In the genomic region with DNA sequence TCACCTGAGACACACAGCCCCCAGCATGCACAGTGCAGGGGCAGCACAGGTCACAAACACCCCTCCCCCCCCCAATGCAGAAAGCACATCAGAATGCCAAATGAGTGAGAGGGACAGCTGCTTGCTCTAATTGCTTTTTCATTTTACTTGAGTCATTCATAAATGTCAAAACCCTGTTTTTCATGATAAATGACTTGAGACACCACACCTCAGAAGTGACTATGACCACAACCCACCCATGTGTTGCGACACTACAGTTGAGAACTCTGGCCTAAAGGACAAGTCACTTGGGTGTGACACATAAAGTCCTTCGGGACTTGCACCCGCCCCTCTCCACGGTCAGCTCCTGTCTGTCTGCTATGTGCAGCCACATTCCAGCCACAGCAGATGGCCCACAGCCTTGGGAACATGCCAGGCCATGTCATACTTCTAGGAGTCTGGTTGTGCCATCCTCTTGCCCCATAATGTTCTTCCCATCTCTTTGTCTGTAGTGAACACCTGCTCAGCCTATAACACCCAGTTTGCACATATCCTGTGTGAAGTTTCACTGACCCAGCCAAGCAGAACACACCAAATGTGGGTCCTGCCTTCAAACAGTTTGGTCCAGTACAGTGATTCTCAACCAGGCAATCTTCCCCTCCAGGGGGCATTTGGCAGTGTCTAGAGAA, we compare ENCODE assay signal across 1 cellular context.
TF ChIP-seq lines count a peak whose summit lies in the region.

No MANE protein-coding gene starts in this region.

TF ChIP-seq in K562, 482 proteins besides CTCF, POLR2A, EP300 and RAD21 (continued from another document and continues in another):
- no peak for TF ChIP-seq FOXA3 (CRISPR knock-in tag; conservative IDR thresholded peaks at IDR 0.05 in 1 of 2, IDR thresholded peaks at IDR 0.05 in 1 of 2)
- TF ChIP-seq, protein P1, sequence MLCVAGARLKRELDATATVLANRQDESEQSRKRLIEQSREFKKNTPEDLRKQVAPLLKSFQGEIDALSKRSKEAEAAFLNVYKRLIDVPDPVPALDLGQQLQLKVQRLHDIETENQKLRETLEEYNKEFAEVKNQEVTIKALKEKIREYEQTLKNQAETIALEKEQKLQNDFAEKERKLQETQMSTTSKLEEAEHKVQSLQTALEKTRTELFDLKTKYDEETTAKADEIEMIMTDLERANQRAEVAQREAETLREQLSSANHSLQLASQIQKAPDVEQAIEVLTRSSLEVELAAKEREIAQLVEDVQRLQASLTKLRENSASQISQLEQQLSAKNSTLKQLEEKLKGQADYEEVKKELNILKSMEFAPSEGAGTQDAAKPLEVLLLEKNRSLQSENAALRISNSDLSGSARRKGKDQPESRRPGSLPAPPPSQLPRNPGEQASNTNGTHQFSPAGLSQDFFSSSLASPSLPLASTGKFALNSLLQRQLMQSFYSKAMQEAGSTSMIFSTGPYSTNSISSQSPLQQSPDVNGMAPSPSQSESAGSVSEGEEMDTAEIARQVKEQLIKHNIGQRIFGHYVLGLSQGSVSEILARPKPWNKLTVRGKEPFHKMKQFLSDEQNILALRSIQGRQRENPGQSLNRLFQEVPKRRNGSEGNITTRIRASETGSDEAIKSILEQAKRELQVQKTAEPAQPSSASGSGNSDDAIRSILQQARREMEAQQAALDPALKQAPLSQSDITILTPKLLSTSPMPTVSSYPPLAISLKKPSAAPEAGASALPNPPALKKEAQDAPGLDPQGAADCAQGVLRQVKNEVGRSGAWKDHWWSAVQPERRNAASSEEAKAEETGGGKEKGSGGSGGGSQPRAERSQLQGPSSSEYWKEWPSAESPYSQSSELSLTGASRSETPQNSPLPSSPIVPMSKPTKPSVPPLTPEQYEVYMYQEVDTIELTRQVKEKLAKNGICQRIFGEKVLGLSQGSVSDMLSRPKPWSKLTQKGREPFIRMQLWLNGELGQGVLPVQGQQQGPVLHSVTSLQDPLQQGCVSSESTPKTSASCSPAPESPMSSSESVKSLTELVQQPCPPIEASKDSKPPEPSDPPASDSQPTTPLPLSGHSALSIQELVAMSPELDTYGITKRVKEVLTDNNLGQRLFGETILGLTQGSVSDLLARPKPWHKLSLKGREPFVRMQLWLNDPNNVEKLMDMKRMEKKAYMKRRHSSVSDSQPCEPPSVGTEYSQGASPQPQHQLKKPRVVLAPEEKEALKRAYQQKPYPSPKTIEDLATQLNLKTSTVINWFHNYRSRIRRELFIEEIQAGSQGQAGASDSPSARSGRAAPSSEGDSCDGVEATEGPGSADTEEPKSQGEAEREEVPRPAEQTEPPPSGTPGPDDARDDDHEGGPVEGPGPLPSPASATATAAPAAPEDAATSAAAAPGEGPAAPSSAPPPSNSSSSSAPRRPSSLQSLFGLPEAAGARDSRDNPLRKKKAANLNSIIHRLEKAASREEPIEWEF (CRISPR knock-in tag; IDR thresholded peaks at IDR 0.05): no peak
- TF ChIP-seq ZNF133 (CRISPR knock-in tag; IDR thresholded peaks at IDR 0.05): no peak
- TF ChIP-seq CREB1 (IDR thresholded peaks at IDR 0.05): peak; percentile 74
- TF ChIP-seq CREB1 (CRISPR knock-in tag; IDR thresholded peaks at IDR 0.05): peak; percentile 60
- no peak for TF ChIP-seq PYGO2 (tag; IDR thresholded peaks at IDR 0.05)
- TF ChIP-seq, protein P2, sequence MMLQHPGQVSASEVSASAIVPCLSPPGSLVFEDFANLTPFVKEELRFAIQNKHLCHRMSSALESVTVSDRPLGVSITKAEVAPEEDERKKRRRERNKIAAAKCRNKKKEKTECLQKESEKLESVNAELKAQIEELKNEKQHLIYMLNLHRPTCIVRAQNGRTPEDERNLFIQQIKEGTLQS (IDR thresholded peaks at IDR 0.05): peak; percentile 96
- TF ChIP-seq, protein P2 (CRISPR knock-in tag; conservative IDR thresholded peaks at IDR 0.05): no peak
- TF ChIP-seq, protein P3, sequence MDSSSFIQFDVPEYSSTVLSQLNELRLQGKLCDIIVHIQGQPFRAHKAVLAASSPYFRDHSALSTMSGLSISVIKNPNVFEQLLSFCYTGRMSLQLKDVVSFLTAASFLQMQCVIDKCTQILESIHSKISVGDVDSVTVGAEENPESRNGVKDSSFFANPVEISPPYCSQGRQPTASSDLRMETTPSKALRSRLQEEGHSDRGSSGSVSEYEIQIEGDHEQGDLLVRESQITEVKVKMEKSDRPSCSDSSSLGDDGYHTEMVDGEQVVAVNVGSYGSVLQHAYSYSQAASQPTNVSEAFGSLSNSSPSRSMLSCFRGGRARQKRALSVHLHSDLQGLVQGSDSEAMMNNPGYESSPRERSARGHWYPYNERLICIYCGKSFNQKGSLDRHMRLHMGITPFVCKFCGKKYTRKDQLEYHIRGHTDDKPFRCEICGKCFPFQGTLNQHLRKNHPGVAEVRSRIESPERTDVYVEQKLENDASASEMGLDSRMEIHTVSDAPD (CRISPR knock-in tag; IDR thresholded peaks at IDR 0.05): no peak
- no peak for TF ChIP-seq ZNF57 (CRISPR knock-in tag; IDR thresholded peaks at IDR 0.05)
- TF ChIP-seq ZNF696 (CRISPR knock-in tag; conservative IDR thresholded peaks at IDR 0.05): no peak
- TF ChIP-seq, protein P4, sequence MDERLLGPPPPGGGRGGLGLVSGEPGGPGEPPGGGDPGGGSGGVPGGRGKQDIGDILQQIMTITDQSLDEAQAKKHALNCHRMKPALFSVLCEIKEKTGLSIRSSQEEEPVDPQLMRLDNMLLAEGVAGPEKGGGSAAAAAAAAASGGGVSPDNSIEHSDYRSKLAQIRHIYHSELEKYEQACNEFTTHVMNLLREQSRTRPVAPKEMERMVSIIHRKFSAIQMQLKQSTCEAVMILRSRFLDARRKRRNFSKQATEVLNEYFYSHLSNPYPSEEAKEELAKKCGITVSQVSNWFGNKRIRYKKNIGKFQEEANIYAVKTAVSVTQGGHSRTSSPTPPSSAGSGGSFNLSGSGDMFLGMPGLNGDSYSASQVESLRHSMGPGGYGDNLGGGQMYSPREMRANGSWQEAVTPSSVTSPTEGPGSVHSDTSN (CRISPR knock-in tag; IDR thresholded peaks at IDR 0.05; ENCODE audit: low read depth): peak; percentile 82
- TF ChIP-seq, protein P4 (tag; conservative IDR thresholded peaks at IDR 0.05; ENCODE audit: low read depth): peak; percentile 100
- no peak for TF ChIP-seq SNIP1 (IDR thresholded peaks at IDR 0.05; ENCODE audit: low read depth)
- TF ChIP-seq, protein P5, sequence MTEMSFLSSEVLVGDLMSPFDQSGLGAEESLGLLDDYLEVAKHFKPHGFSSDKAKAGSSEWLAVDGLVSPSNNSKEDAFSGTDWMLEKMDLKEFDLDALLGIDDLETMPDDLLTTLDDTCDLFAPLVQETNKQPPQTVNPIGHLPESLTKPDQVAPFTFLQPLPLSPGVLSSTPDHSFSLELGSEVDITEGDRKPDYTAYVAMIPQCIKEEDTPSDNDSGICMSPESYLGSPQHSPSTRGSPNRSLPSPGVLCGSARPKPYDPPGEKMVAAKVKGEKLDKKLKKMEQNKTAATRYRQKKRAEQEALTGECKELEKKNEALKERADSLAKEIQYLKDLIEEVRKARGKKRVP (CRISPR knock-in tag; IDR thresholded peaks at IDR 0.05): no peak
- no peak for TF ChIP-seq ZNF324 (CRISPR knock-in tag; IDR thresholded peaks at IDR 0.05)
- TF ChIP-seq, protein P6, sequence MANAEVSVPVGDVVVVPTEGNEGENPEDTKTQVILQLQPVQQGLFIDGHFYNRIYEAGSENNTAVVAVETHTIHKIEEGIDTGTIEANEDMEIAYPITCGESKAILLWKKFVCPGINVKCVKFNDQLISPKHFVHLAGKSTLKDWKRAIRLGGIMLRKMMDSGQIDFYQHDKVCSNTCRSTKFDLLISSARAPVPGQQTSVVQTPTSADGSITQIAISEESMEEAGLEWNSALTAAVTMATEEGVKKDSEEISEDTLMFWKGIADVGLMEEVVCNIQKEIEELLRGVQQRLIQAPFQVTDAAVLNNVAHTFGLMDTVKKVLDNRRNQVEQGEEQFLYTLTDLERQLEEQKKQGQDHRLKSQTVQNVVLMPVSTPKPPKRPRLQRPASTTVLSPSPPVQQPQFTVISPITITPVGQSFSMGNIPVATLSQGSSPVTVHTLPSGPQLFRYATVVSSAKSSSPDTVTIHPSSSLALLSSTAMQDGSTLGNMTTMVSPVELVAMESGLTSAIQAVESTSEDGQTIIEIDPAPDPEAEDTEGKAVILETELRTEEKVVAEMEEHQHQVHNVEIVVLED (CRISPR knock-in tag; IDR thresholded peaks at IDR 0.05): no peak
- TF ChIP-seq, protein P7, sequence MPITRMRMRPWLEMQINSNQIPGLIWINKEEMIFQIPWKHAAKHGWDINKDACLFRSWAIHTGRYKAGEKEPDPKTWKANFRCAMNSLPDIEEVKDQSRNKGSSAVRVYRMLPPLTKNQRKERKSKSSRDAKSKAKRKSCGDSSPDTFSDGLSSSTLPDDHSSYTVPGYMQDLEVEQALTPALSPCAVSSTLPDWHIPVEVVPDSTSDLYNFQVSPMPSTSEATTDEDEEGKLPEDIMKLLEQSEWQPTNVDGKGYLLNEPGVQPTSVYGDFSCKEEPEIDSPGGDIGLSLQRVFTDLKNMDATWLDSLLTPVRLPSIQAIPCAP (CRISPR knock-in tag; IDR thresholded peaks at IDR 0.05; ENCODE audit: borderline replicate concordance): no peak
- peak; percentile 100 for TF ChIP-seq CEBPB (tag; IDR thresholded peaks at IDR 0.05)
- TF ChIP-seq ZNF780A (CRISPR knock-in tag; IDR thresholded peaks at IDR 0.05): no peak
- no peak for TF ChIP-seq NCOA6 (IDR thresholded peaks at IDR 0.05)
- peak; percentile 41 for TF ChIP-seq RBBP5 (IDR thresholded peaks at IDR 0.05; ENCODE audit: borderline replicate concordance, insufficient read depth, low read length, poor library complexity, severe bottlenecking)
- peak; percentile 54 for TF ChIP-seq NFIC (IDR thresholded peaks at IDR 0.05)
- no peak for TF ChIP-seq SMARCB1 (IDR thresholded peaks at IDR 0.05; ENCODE audit: insufficient read length, low read depth)
- no peak for TF ChIP-seq TAF7 (tag; IDR thresholded peaks at IDR 0.05)
- peak; percentile 92 for TF ChIP-seq JUND (IDR thresholded peaks at IDR 0.05; ENCODE audit: borderline replicate concordance, low read depth, low read length)
- peak; percentile 90 for TF ChIP-seq JUND (tag; IDR thresholded peaks at IDR 0.05; ENCODE audit: borderline replicate concordance, low read depth, low read length)
- TF ChIP-seq SUPT5H (IDR thresholded peaks at IDR 0.05): no peak
- TF ChIP-seq, protein P8, sequence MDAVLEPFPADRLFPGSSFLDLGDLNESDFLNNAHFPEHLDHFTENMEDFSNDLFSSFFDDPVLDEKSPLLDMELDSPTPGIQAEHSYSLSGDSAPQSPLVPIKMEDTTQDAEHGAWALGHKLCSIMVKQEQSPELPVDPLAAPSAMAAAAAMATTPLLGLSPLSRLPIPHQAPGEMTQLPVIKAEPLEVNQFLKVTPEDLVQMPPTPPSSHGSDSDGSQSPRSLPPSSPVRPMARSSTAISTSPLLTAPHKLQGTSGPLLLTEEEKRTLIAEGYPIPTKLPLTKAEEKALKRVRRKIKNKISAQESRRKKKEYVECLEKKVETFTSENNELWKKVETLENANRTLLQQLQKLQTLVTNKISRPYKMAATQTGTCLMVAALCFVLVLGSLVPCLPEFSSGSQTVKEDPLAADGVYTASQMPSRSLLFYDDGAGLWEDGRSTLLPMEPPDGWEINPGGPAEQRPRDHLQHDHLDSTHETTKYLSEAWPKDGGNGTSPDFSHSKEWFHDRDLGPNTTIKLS (IDR thresholded peaks at IDR 0.05; ENCODE audit: borderline replicate concordance, low read depth): no peak; the same call in 1 of the 2 replicates
- TF ChIP-seq HDAC1 (IDR thresholded peaks at IDR 0.05): peak in 1 of 2 experiments; percentile 75; a peak in 2 of 4 replicates
- no peak for TF ChIP-seq ZNF586 (CRISPR knock-in tag; conservative IDR thresholded peaks at IDR 0.05)
- TF ChIP-seq, protein P9, sequence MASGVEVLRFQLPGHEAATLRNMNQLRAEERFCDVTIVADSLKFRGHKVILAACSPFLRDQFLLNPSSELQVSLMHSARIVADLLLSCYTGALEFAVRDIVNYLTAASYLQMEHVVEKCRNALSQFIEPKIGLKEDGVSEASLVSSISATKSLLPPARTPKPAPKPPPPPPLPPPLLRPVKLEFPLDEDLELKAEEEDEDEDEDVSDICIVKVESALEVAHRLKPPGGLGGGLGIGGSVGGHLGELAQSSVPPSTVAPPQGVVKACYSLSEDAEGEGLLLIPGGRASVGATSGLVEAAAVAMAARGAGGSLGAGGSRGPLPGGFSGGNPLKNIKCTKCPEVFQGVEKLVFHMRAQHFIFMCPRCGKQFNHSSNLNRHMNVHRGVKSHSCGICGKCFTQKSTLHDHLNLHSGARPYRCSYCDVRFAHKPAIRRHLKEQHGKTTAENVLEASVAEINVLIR (CRISPR knock-in tag; IDR thresholded peaks at IDR 0.05): no peak
- no peak for TF ChIP-seq ZNF589 (CRISPR knock-in tag; IDR thresholded peaks at IDR 0.05; ENCODE audit: low read depth)
- no peak for TF ChIP-seq ZNF830 (CRISPR knock-in tag; IDR thresholded peaks at IDR 0.05)
- no peak for TF ChIP-seq TARDBP (IDR thresholded peaks at IDR 0.05)
- TF ChIP-seq RB1 (IDR thresholded peaks at IDR 0.05; ENCODE audit: low read depth): no peak
- TF ChIP-seq MXI1 (IDR thresholded peaks at IDR 0.05; ENCODE audit: low read depth, low read length): peak; percentile 51; the same call in 1 of the 2 replicates
- TF ChIP-seq ZBED1 (IDR thresholded peaks at IDR 0.05): peak; percentile 91
- TF ChIP-seq TBL1XR1 (IDR thresholded peaks at IDR 0.05; ENCODE audit: low read length in 2 of 2): peak in 1 of 2 experiments; percentile 78; a peak in 1 of 4 replicates
- TF ChIP-seq CC2D1A (IDR thresholded peaks at IDR 0.05): no peak
- no peak for TF ChIP-seq CREBBP (IDR thresholded peaks at IDR 0.05; ENCODE audit: low read depth, low read length)
- TF ChIP-seq, protein P10, sequence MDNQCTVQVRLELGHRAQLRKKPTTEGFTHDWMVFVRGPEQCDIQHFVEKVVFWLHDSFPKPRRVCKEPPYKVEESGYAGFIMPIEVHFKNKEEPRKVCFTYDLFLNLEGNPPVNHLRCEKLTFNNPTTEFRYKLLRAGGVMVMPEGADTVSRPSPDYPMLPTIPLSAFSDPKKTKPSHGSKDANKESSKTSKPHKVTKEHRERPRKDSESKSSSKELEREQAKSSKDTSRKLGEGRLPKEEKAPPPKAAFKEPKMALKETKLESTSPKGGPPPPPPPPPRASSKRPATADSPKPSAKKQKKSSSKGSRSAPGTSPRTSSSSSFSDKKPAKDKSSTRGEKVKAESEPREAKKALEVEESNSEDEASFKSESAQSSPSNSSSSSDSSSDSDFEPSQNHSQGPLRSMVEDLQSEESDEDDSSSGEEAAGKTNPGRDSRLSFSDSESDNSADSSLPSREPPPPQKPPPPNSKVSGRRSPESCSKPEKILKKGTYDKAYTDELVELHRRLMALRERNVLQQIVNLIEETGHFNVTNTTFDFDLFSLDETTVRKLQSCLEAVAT (IDR thresholded peaks at IDR 0.05): peak in 1 of 2 experiments; percentile 79; a peak in 2 of 4 replicates
